In the genomic region with DNA sequence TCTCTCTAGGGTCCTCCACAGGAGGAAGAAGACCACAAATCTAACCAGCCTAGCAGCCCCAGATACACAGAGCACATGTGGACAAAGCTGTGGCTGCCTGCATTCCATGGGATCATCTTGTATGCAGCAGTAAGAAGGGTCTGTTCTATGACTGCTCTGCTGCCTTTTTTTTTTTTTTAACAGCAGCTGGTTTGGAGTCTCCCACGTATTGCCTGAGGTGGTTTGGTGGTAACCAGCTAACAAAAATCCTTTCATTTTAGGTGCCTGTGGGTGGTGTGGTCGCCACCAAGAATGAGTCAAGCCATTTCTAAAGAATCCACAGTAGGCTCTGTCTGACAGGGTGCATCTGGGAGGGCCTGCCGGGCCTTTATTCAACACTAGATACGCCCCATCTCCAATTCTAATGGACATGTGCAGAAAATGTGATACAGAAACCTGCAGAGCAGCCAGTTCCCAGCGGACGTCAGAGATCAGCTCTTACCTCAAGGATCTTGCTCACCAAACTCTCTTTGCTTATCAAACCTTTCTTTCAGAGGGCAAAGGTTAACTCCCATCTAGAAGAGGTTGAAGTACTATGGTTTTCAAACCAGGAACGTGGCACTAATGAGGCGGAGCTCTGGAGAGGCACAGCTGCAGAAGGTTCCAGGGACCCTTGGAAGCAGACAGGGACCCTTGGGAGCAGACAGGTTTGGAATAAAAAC, we compare ENCODE assay signal across 2 cellular contexts.
A peak's percentile ranks its signal among the peaks of the same experiment; 100 is the strongest.
TF ChIP-seq lines count a peak whose summit lies in the region.

No MANE protein-coding gene starts in this region.

TF ChIP-seq in IMR-90, 13 proteins besides CTCF, POLR2A, EP300 and RAD21:
- TF ChIP-seq USF2 (IDR thresholded peaks at IDR 0.05; ENCODE audit: low read depth, low read length) (peak; percentile 3; the same call in 1 of the 2 replicates), MAZ (IDR thresholded peaks at IDR 0.05; ENCODE audit: borderline replicate concordance, low read depth, low read length) (no peak), CHD1 (IDR thresholded peaks at IDR 0.05; ENCODE audit: low read depth, low read length) (no peak), FOS (IDR thresholded peaks at IDR 0.05; ENCODE audit: low read depth, low read length) (0 out of 2 replicates have a peak, but pooled peaks have one; percentile 19), BHLHE40 (IDR thresholded peaks at IDR 0.05; ENCODE audit: low read depth, low read length) (peak; percentile 34; the same call in 1 of the 2 replicates), RCOR1 (IDR thresholded peaks at IDR 0.05; ENCODE audit: insufficient replicate concordance, low read length) (peak; percentile 65)

TF ChIP-seq in GM12891, 5 proteins besides CTCF, POLR2A, EP300 and RAD21:
- TF ChIP-seq PAX5 (IDR thresholded peaks at IDR 0.05; ENCODE audit: insufficient read depth, low read length, severe bottlenecking): no peak
- TF ChIP-seq SPI1 (IDR thresholded peaks at IDR 0.05; ENCODE audit: low read depth, low read length): no peak
- TF ChIP-seq POLR2AphosphoS5 (IDR thresholded peaks at IDR 0.05; ENCODE audit: low read depth, low read length): no peak
- no peak for TF ChIP-seq POU2F2 (IDR thresholded peaks at IDR 0.05; ENCODE audit: low read depth, low read length)
- TF ChIP-seq TAF1 (IDR thresholded peaks at IDR 0.05; ENCODE audit: low read depth, low read length): no peak
